In the genomic region with DNA sequence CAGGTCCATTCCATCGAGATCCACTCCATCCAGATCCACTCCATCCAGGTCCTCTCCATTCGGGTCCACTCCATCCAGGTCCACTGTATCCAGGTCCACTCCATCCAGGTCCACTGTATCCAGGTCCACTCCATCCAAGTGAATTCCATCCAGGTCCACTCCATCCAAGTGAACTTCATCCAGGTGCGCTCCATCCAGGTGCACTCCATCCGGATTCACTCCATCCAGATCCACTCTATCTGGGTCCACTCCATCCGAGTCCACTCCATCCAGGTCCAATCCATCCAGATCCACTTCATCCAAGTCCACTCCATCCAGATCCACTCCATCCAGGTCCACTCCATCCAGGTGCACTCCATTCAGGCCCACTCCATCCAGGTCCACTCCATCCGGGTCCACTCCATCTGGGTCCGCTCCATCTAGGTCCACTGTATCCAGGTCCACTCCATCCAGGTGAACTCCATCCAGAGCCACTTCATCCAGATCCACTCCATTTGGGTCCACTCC, we compare ENCODE assay signal across 18 cellular contexts.
DNase-seq lines count a peak whose midpoint lies in the region; ATAC-seq and TF ChIP-seq lines count a peak whose summit lies in the region.
"Had no signal": no experiment of that assay in that cellular context is flagged by ENCODE, and none has a peak within 500 bp of the region (broad histone marks: within the 10 kb centered on the region; RNA-seq: fewer than 3 reads in every experiment).

No MANE protein-coding gene starts in this region.

- H3K27me3 ChIP-seq in gastroesophageal sphincter: peaks cover 13% of the 10 kb centered on the region
- H3K27me3 ChIP-seq in neural progenitor cell: no peaks in the 10 kb centered on the region
- no peaks in the 10 kb centered on the region for H3K27me3 ChIP-seq in aorta (ENCODE audit: control insufficient read depth in 1 of 2, insufficient read depth in 2 of 2, low read length in 1 of 2)
- H3K27me3 ChIP-seq: BLaER1 had no signal

- no peak for DNase-seq in activated naive CD8-positive, alpha-beta T cell treated with anti-CD3 and anti-CD28 coated beads for 36 hours
- no peak for DNase-seq in activated naive CD8-positive, alpha-beta T cell treated with anti-CD3 and anti-CD28 coated beads, Interleukin-2, amount 50 U/mL, for 24 hours
- DNase-seq in neural progenitor cell (ENCODE audit: low spot score): no peak
- DNase-seq in aorta: no peak
- no peak for DNase-seq in NCI-H2227 (lab: John Stamatoyannopoulos, UW; ENCODE audit: unreplicated experiment)
- no peak for DNase-seq in islet precursor cell
- DNase-seq: 8988T; CD4-positive, alpha-beta memory T cell; DMS153; DMS79 treated with DMSO at 0.1 percent for 48 hours; GF-D8; GM23248 had no signal

- no peaks in the 10 kb centered on the region for H3K27me3 Mint-ChIP-seq in activated naive CD8-positive, alpha-beta T cell treated with anti-CD3 and anti-CD28 coated beads for 36 hours
- H3K27me3 Mint-ChIP-seq in activated naive CD8-positive, alpha-beta T cell treated with anti-CD3 and anti-CD28 coated beads, Interleukin-2, amount 50 U/mL, for 24 hours: no peaks in the 10 kb centered on the region
- H3K27me3 Mint-ChIP-seq in neural progenitor cell (ENCODE audit: insufficient read depth, low read depth): peaks cover 7% of the 10 kb centered on the region

- no peaks in the 10 kb centered on the region for H3K4me1 Mint-ChIP-seq in activated naive CD8-positive, alpha-beta T cell treated with anti-CD3 and anti-CD28 coated beads for 36 hours
- no peaks in the 10 kb centered on the region for H3K4me1 Mint-ChIP-seq in activated naive CD8-positive, alpha-beta T cell treated with anti-CD3 and anti-CD28 coated beads, Interleukin-2, amount 50 U/mL, for 24 hours
- H3K4me1 Mint-ChIP-seq in neural progenitor cell: peaks cover 3% of the 10 kb centered on the region
- H3K4me1 Mint-ChIP-seq: CD14-positive monocyte; CD4-positive, alpha-beta memory T cell had no signal

- H3K4me1 ChIP-seq in gastroesophageal sphincter: no peaks in the 10 kb centered on the region
- no peaks in the 10 kb centered on the region for H3K4me1 ChIP-seq in neural progenitor cell
- H3K4me1 ChIP-seq in aorta (ENCODE audit: control insufficient read depth in 1 of 2, insufficient read depth in 2 of 2, low read length in 2 of 2): no peaks in the 10 kb centered on the region
- H3K4me1 ChIP-seq: HAP-1 had no signal

- no peaks in the 10 kb centered on the region for H3K9me3 Mint-ChIP-seq in activated naive CD8-positive, alpha-beta T cell treated with anti-CD3 and anti-CD28 coated beads for 36 hours
- no peaks in the 10 kb centered on the region for H3K9me3 Mint-ChIP-seq in activated naive CD8-positive, alpha-beta T cell treated with anti-CD3 and anti-CD28 coated beads, Interleukin-2, amount 50 U/mL, for 24 hours
- peaks cover 6% of the 10 kb centered on the region for H3K9me3 Mint-ChIP-seq in neural progenitor cell

- no peak overlapping the region for H3K4me3 Mint-ChIP-seq in activated naive CD8-positive, alpha-beta T cell treated with anti-CD3 and anti-CD28 coated beads for 36 hours
- H3K4me3 Mint-ChIP-seq in activated naive CD8-positive, alpha-beta T cell treated with anti-CD3 and anti-CD28 coated beads, Interleukin-2, amount 50 U/mL, for 24 hours: no peak overlapping the region
- peak overlapping the region; percentile 2 for H3K4me3 Mint-ChIP-seq in neural progenitor cell
- H3K4me3 Mint-ChIP-seq: CD14-positive monocyte; CD4-positive, alpha-beta memory T cell had no signal

- no peak for TF ChIP-seq EP300 in gastroesophageal sphincter (IDR thresholded peaks at IDR 0.05)

- H3K36me3 ChIP-seq in gastroesophageal sphincter: no peaks in the 10 kb centered on the region
- no peaks in the 10 kb centered on the region for H3K36me3 ChIP-seq in neural progenitor cell
- no peaks in the 10 kb centered on the region for H3K36me3 ChIP-seq in aorta (ENCODE audit: control insufficient read depth in 1 of 2, insufficient read depth in 2 of 2, low read length in 1 of 2)
- H3K36me3 ChIP-seq: BLaER1, HAP-1 had no signal

- no peak overlapping the region for H3K9ac ChIP-seq in neural progenitor cell
- H3K9ac ChIP-seq: BLaER1, GM23248 had no signal

- H3K27ac ChIP-seq in gastroesophageal sphincter (no peak overlapping the region), neural progenitor cell (no peak overlapping the region), aorta (ENCODE audit: low read depth in 1 of 2, low read length in 2 of 2) (no peak overlapping the region)
- H3K27ac ChIP-seq: BLaER1, GM23248 had no signal

- peak overlapping the region; percentile 2 for H3K27ac Mint-ChIP-seq in activated naive CD8-positive, alpha-beta T cell treated with anti-CD3 and anti-CD28 coated beads for 36 hours
- no peak overlapping the region for H3K27ac Mint-ChIP-seq in activated naive CD8-positive, alpha-beta T cell treated with anti-CD3 and anti-CD28 coated beads, Interleukin-2, amount 50 U/mL, for 24 hours
- no peak overlapping the region for H3K27ac Mint-ChIP-seq in neural progenitor cell
- H3K27ac Mint-ChIP-seq: CD4-positive, alpha-beta memory T cell had no signal

- no peak overlapping the region for H3K4me2 ChIP-seq in neural progenitor cell
- H3K4me2 ChIP-seq: BLaER1 had no signal

- ATAC-seq in activated naive CD8-positive, alpha-beta T cell treated with anti-CD3 and anti-CD28 coated beads, Interleukin-2, amount 50 U/mL, for 24 hours: no peak
- ATAC-seq in gastroesophageal sphincter (peak; percentile 19), aorta (ENCODE audit: low FRiP score) (peak; percentile 69), HG02870 (IDR thresholded peaks at IDR 0.05; ENCODE audit: unreplicated experiment) (no peak)
- ATAC-seq: GM12878 had no signal

- H4K20me1 ChIP-seq in neural progenitor cell (ENCODE audit: low read depth): no peaks in the 10 kb centered on the region
- H4K20me1 ChIP-seq: BLaER1 had no signal

- no peak for TF ChIP-seq CTCF in gastroesophageal sphincter (IDR thresholded peaks at IDR 0.05)
- TF ChIP-seq CTCF in neural progenitor cell (IDR thresholded peaks at IDR 0.05): no peak

- TF ChIP-seq POLR2A in gastroesophageal sphincter (IDR thresholded peaks at IDR 0.05): no peak

- H3K79me2 ChIP-seq in neural progenitor cell (ENCODE audit: low read depth): no peaks in the 10 kb centered on the region

- intact Hi-C loops in aorta (cut with DNase I): no loop called here

- H3K9me3 ChIP-seq in gastroesophageal sphincter (no peaks in the 10 kb centered on the region), neural progenitor cell (ENCODE audit: low read depth) (no peaks in the 10 kb centered on the region), aorta (ENCODE audit: control insufficient read depth, low read length) (no peaks in the 10 kb centered on the region)
- H3K9me3 ChIP-seq: BLaER1, HAP-1 had no signal

- H3K4me3 ChIP-seq in gastroesophageal sphincter: no peak overlapping the region
- H3K4me3 ChIP-seq in neural progenitor cell: no peak overlapping the region
- no peak overlapping the region for H3K4me3 ChIP-seq in aorta (ENCODE audit: low read length in 2 of 2)
- H3K4me3 ChIP-seq: BLaER1, GM12878, GM23248, HAP-1 had no signal

- H2AFZ ChIP-seq in neural progenitor cell (replicated peaks): no peak overlapping the region
- H2AFZ ChIP-seq: GM23248 had no signal

- no peaks in the 10 kb centered on the region for H3F3A ChIP-seq in neural progenitor cell (ENCODE audit: low read depth)

- H3K36me3 Mint-ChIP-seq in activated naive CD8-positive, alpha-beta T cell treated with anti-CD3 and anti-CD28 coated beads for 36 hours: no peaks in the 10 kb centered on the region
- H3K36me3 Mint-ChIP-seq in activated naive CD8-positive, alpha-beta T cell treated with anti-CD3 and anti-CD28 coated beads, Interleukin-2, amount 50 U/mL, for 24 hours (ENCODE audit: low read depth): no peaks in the 10 kb centered on the region
- peaks cover 5% of the 10 kb centered on the region for H3K36me3 Mint-ChIP-seq in neural progenitor cell
- H3K36me3 Mint-ChIP-seq: CD14-positive monocyte; CD4-positive, alpha-beta memory T cell had no signal

- 63 to 68% methylated on average over 7 of the region's 7 CpGs for WGBS in gastroesophageal sphincter (ENCODE audit: low coverage in 1 of 2), 2 donors
- 72 to 75% methylated on average over 7 of the region's 7 CpGs for WGBS in aorta, 2 donors

Comparison
In these comparisons a context has a peak if more than half of its experiments do, and no peak if none do; other contexts are left out.
1. ATAC-seq: peak in gastroesophageal sphincter (single experiment) and aorta (single experiment); none in activated naive CD8-positive, alpha-beta T cell treated with anti-CD3 and anti-CD28 coated beads, Interleukin-2, amount 50 U/mL, for 24 hours (single experiment) and HG02870 (single experiment).